ENCODE assay signal across 14 cellular contexts in the genomic region with DNA sequence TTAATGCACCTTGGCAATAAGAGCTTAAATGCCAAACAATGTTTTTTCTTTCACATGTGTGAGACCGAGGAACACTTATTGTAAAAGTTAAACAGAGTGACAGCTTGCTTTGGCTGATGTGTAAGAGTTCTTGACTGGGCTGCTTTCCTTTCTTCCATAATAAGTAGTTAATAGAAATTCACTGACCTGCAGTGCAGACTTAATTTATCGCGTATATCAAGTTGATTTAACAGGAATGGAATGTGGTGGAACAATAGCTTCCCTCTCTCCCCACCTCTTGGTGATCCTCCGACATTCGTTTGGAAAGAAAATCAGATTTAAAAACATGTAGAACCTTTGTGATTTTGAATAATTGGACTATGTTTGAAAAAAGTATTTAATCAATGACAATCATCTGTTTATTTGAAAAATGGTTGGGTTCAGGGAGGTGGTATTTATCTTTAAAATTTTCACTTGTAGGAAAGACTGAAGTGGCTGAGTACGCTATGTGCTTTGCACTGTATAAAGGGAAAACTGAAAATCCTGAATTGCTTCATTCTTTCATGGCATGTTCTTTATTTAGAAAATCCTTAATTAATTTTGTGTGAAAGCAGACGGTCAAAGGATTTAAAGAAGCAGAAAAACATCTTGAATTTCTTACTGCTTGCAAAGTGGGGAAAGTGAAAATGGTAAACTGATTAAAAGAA.
A peak's percentile ranks its signal among the peaks of the same experiment; 100 is the strongest.
DNase-seq lines count a peak whose midpoint lies in the region; TF ChIP-seq lines count a peak whose summit lies in the region.
"Had no signal": no experiment of that assay in that cellular context is flagged by ENCODE, and none has a peak within 500 bp of the region (broad histone marks: within the 10 kb centered on the region; RNA-seq: fewer than 3 reads in every experiment).

No MANE protein-coding gene starts in this region.

- H3K9ac ChIP-seq in HUES48 (ENCODE audit: low read depth, low read length) (no peak overlapping the region), mammary epithelial cell (ENCODE audit: insufficient read depth, low read length) (no peak overlapping the region)

- H2AFZ ChIP-seq in mammary epithelial cell (ENCODE audit: low read depth, low read length) (peak overlapping the region; percentile 30), osteoblast (ENCODE audit: low read length) (no peak overlapping the region)

- H3K4me3 ChIP-seq in HUES48 (ENCODE audit: low read depth, low read length), result no peak overlapping the region
- H3K4me3 ChIP-seq in mammary epithelial cell (replicated peaks in 1 of 3; ENCODE audit: insufficient read depth in 1 of 3, low read depth in 2 of 3, low read length in 3 of 3), result peak overlapping the region in 1 of 3 experiments; percentile 42
- no peak overlapping the region for H3K4me3 ChIP-seq in kidney epithelial cell (ENCODE audit: low read depth, low read length)
- no peak overlapping the region for H3K4me3 ChIP-seq in osteoblast (ENCODE audit: insufficient read depth, low read length)

- H3K4me1 ChIP-seq in HUES48 (ENCODE audit: control insufficient read depth, insufficient read depth, low read length) (peaks cover 13% of the 10 kb centered on the region; the same call in 1 of the 2 replicates), mammary epithelial cell (ENCODE audit: insufficient read depth, low read length) (no peaks in the 10 kb centered on the region), osteoblast (ENCODE audit: insufficient read depth, low read length) (no peaks in the 10 kb centered on the region)

- H4K20me1 ChIP-seq in mammary epithelial cell (ENCODE audit: insufficient read depth, low read length) (no peaks in the 10 kb centered on the region), osteoblast (ENCODE audit: insufficient read depth, low read length) (no peaks in the 10 kb centered on the region)

- intact Hi-C loops in mammary epithelial cell (cut with micrococcal nuclease), result no loop called here

- in situ Hi-C loops in mammary epithelial cell (cut with MboI; ENCODE audit: low sequenced_read_pairs in 2 of 2), result no loop called here

- DNase-seq in mammary epithelial cell (peak; percentile 17), kidney epithelial cell (ENCODE audit: low read depth) (peak; percentile 65), pulmonary artery endothelial cell (ENCODE audit: low read depth, low spot score) (peak; percentile 13), UCSD-AML1 (lab: John Stamatoyannopoulos, UW; ENCODE audit: unreplicated experiment) (no peak), H4 (ENCODE audit: low spot score) (no peak), osteoblast (ENCODE audit: insufficient read length, low spot score, missing footprints) (no peak), NCI-H2196 (lab: John Stamatoyannopoulos, UW; ENCODE audit: unreplicated experiment) (no peak)
- DNase-seq: activated naive CD4-positive, alpha-beta T cell treated with anti-CD3 and anti-CD28 coated beads for 36 hours; DMS53; Karpas-422; NCI-H1417 treated with DMSO at 0.1 percent for 48 hours; NCI-H446; nucleus accumbens had no signal

- H3K27ac ChIP-seq in HUES48 (ENCODE audit: low read depth, low read length) (peak overlapping the region; percentile 47), mammary epithelial cell (ENCODE audit: insufficient read depth, low read depth, low read length) (no peak overlapping the region), osteoblast (ENCODE audit: low read depth, low read length) (no peak overlapping the region)

- no peaks in the 10 kb centered on the region for H3K79me2 ChIP-seq in mammary epithelial cell (ENCODE audit: insufficient read depth, low read length)
- no peaks in the 10 kb centered on the region for H3K79me2 ChIP-seq in osteoblast (ENCODE audit: insufficient read depth, low read length)

- no peaks in the 10 kb centered on the region for H3K9me3 ChIP-seq in HUES48 (ENCODE audit: control insufficient read depth, insufficient read depth, low read length)
- H3K9me3 ChIP-seq in mammary epithelial cell (replicated peaks; ENCODE audit: insufficient read depth, low read length), result no peaks in the 10 kb centered on the region
- H3K9me3 ChIP-seq in osteoblast (ENCODE audit: low read depth, low read length), result no peaks in the 10 kb centered on the region

- dilution Hi-C loops in mammary epithelial cell (cut with HindIII; ENCODE audit: low sequenced_read_pairs), result no loop called here

- 13% methylated on average over 7 of the region's 7 CpGs for WGBS in mammary epithelial cell (ENCODE audit: low coverage, missing lambda C conversion rate)

- H3K4me2 ChIP-seq in mammary epithelial cell (ENCODE audit: insufficient read depth, low read depth, low read length) (peak overlapping the region; percentile 47), osteoblast (ENCODE audit: insufficient read depth, low read length) (no peak overlapping the region)

- CTCF ChIA-PET in mammary epithelial cell (lab: Charles Lee; ENCODE audit: low non-redundant PET), result no interaction called here

- no peaks in the 10 kb centered on the region for H3K27me3 ChIP-seq in HUES48 (ENCODE audit: control insufficient read depth, insufficient read depth, low read length)
- no peaks in the 10 kb centered on the region for H3K27me3 ChIP-seq in mammary epithelial cell (ENCODE audit: insufficient read depth, low read length)
- no peaks in the 10 kb centered on the region for H3K27me3 ChIP-seq in kidney epithelial cell (ENCODE audit: control insufficient read depth, insufficient read depth, low read length)
- no peaks in the 10 kb centered on the region for H3K27me3 ChIP-seq in osteoblast (ENCODE audit: insufficient read depth, low read length)

- no peaks in the 10 kb centered on the region for H3K36me3 ChIP-seq in HUES48 (ENCODE audit: control insufficient read depth, insufficient read depth, low read length)
- H3K36me3 ChIP-seq in mammary epithelial cell (ENCODE audit: insufficient read depth, low read length), result no peaks in the 10 kb centered on the region
- no peaks in the 10 kb centered on the region for H3K36me3 ChIP-seq in kidney epithelial cell (ENCODE audit: control insufficient read depth, insufficient read depth, low read length)
- H3K36me3 ChIP-seq in osteoblast (ENCODE audit: insufficient read depth, low read length), result no peaks in the 10 kb centered on the region

- no peak for TF ChIP-seq CTCF in mammary epithelial cell (conservative IDR thresholded peaks at IDR 0.05 in 1 of 2, IDR thresholded peaks at IDR 0.05 in 1 of 2; ENCODE audit: extremely low read depth in 1 of 2, insufficient read depth in 1 of 2, low read depth in 1 of 2, low read length in 2 of 2)
- TF ChIP-seq CTCF in kidney epithelial cell (IDR thresholded peaks at IDR 0.05; ENCODE audit: insufficient read depth, low read length, poor library complexity, severe bottlenecking), result no peak
- TF ChIP-seq CTCF in osteoblast (IDR thresholded peaks at IDR 0.05; ENCODE audit: extremely low read depth, low read depth, low read length), result no peak

- no TSS peak for BruUV-seq in mammary epithelial cell (replicated peaks; lab: Mats Ljungman, UMichigan)

Comparison
In these comparisons a context has a peak if more than half of its experiments do, and no peak if none do; other contexts are left out.
1. DNase-seq: peak in mammary epithelial cell (single experiment), kidney epithelial cell (single experiment) and pulmonary artery endothelial cell (single experiment); none in UCSD-AML1 (single experiment), H4 (single experiment), osteoblast (single experiment) and NCI-H2196 (single experiment).